ENCODE assay signal across 10 cellular contexts in genomic region chr10:70130878-70131559, GRCh38. TPM values are rescaled to one million over a fixed set of nuclear protein-coding genes. Genes with fewer than 3 reads are reported as not detected.
A peak's percentile ranks its signal among the peaks of the same experiment; 100 is the strongest.
DNase-seq lines count a peak whose midpoint lies in the region; ATAC-seq, FAIRE-seq and TF ChIP-seq lines count a peak whose summit lies in the region.
"Had no signal": no experiment of that assay in that cellular context is flagged by ENCODE, and none has a peak within 500 bp of the region (broad histone marks: within the 10 kb centered on the region; RNA-seq: fewer than 3 reads in every experiment).

No MANE protein-coding gene starts in this region.

- peaks cover 11% of the 10 kb centered on the region for H3K36me3 Mint-ChIP-seq in activated T-cell treated with anti-CD3 and anti-CD28 coated beads, Interleukin-2, amount 50 U/mL, for 24 hours (ENCODE audit: low read depth)
- no peaks in the 10 kb centered on the region for H3K36me3 Mint-ChIP-seq in immature natural killer cell

- H3K4me3 ChIP-seq in adrenal gland: peak overlapping the region in 1 of 4 donors; percentile 69
- peak overlapping the region; percentile 78 to 84 for H3K4me3 ChIP-seq in tibial artery

- peaks cover 2% of the 10 kb centered on the region for H3K27me3 Mint-ChIP-seq in activated T-cell treated with anti-CD3 and anti-CD28 coated beads, Interleukin-2, amount 50 U/mL, for 24 hours
- H3K27me3 Mint-ChIP-seq in immature natural killer cell (ENCODE audit: low read depth in 3 of 3): peaks cover 2 to 10% (median 8%) of the 10 kb centered on the region in 3 donors

- peaks cover 0 to 18% of the 10 kb centered on the region in 2 donors for H3K4me1 ChIP-seq in adrenal gland (replicated peaks in 1 of 2)
- peaks cover 0 to 28% (median 18%) of the 10 kb centered on the region in 4 donors for H3K4me1 ChIP-seq in tibial artery

- 63 to 84% (median 76%) methylated on average over 7 to 10 of the region's 10 CpGs for WGBS in adrenal gland, 4 donors

- no peak for FAIRE-seq in GM12892 (lab: Jason Lieb, UNC)

- DNase-seq in activated T-cell treated with anti-CD3 and anti-CD28 coated beads, Interleukin-2, amount 50 U/mL, for 24 hours: peak; percentile 28
- no peak for DNase-seq in activated T-cell treated with anti-CD3 and anti-CD28 coated beads, Interleukin-2, amount 50 U/mL, for 1 hour
- DNase-seq in adrenal gland (peak in 5 of 7 donors; percentile 20 to 66 (median 36)), immature natural killer cell (no peak), tibial artery (no peak), GM12892 (ENCODE audit: insufficient read length) (no peak)
- DNase-seq: activated CD4-positive, alpha-beta T cell treated with anti-CD3 and anti-CD28 coated beads for 4 hours; AML-193 had no signal

- no peaks in the 10 kb centered on the region for H3K9me3 ChIP-seq in adrenal gland (replicated peaks in 1 of 3)
- no peaks in the 10 kb centered on the region for H3K9me3 ChIP-seq in tibial artery

- H3K27ac Mint-ChIP-seq in activated T-cell treated with anti-CD3 and anti-CD28 coated beads, Interleukin-2, amount 50 U/mL, for 24 hours: no peak overlapping the region
- no peak overlapping the region for H3K27ac Mint-ChIP-seq in immature natural killer cell

- H3K4me3 Mint-ChIP-seq in activated T-cell treated with anti-CD3 and anti-CD28 coated beads, Interleukin-2, amount 50 U/mL, for 24 hours: peak overlapping the region; percentile 84
- peak overlapping the region in 4 of 5 donors; percentile 33 to 90 (median 64) for H3K4me3 Mint-ChIP-seq in immature natural killer cell

- no peaks in the 10 kb centered on the region for H3K9me3 Mint-ChIP-seq in activated T-cell treated with anti-CD3 and anti-CD28 coated beads, Interleukin-2, amount 50 U/mL, for 24 hours
- no peaks in the 10 kb centered on the region for H3K9me3 Mint-ChIP-seq in immature natural killer cell

- intact Hi-C loops in adrenal gland (cut with DNase I) (no loop called here), tibial artery (cut with DNase I; ENCODE audit: low total_unique reads) (no loop called here)

- peaks cover 26% of the 10 kb centered on the region for H3K4me1 Mint-ChIP-seq in activated T-cell treated with anti-CD3 and anti-CD28 coated beads, Interleukin-2, amount 50 U/mL, for 24 hours (ENCODE audit: low read depth)
- peaks cover 21 to 24% of the 10 kb centered on the region in 2 donors for H3K4me1 Mint-ChIP-seq in immature natural killer cell

- H3K27ac ChIP-seq in adrenal gland (peak overlapping the region in 4 of 5 donors; percentile 5 to 87 (median 52)), tibial artery (peak overlapping the region; percentile 87 to 88)

- H3K27me3 ChIP-seq in adrenal gland (no peaks in the 10 kb centered on the region), tibial artery (no peaks in the 10 kb centered on the region)

- H3K36me3 ChIP-seq in adrenal gland (replicated peaks in 1 of 2): no peaks in the 10 kb centered on the region
- peaks cover 0 to 6% (median 4%) of the 10 kb centered on the region in 3 donors for H3K36me3 ChIP-seq in tibial artery

- TF ChIP-seq CTCF in adrenal gland (IDR thresholded peaks at IDR 0.05) (no peak), tibial artery (IDR thresholded peaks at IDR 0.05) (no peak)

- no peak for ATAC-seq in HG03378 (IDR thresholded peaks at IDR 0.05; ENCODE audit: unreplicated experiment)
- ATAC-seq in HG03108 (IDR thresholded peaks at IDR 0.05; ENCODE audit: unreplicated experiment): no peak

- no peak for TF ChIP-seq POLR2A in adrenal gland (IDR thresholded peaks at IDR 0.05)
- TF ChIP-seq POLR2A in GM12892 (IDR thresholded peaks at IDR 0.05; ENCODE audit: low read depth, low read length): no peak

RNA-seq across cellular contexts. Expression of gene AIFM2, which starts 1.6 kb away (rescaled TPM):
- 10 to 100 TPM in 5 of 8 donors, 1 to 10 TPM in 3; 7.4 to 28.6 (median 11.2) TPM for total RNA-seq in adrenal gland
- polyA plus RNA-seq in adrenal gland: 10 to 100 TPM in 2 of 3 donors, 1 to 10 TPM in 1; 8.9 to 31.2 (median 16.5) TPM
- 1 to 10 TPM; 1.4 to 2.6 (median 2.1) TPM for polyA plus RNA-seq in immature natural killer cell
- polyA plus RNA-seq in GM12892 (2012; ENCODE audit: missing spikeins): 13.8 TPM

RNA-seq across cellular contexts. Expression of gene TYSND1, which starts 15.5 kb away (rescaled TPM):
- total RNA-seq in adrenal gland: 10 to 100 TPM in 7 of 8 donors, 1 to 10 TPM in 1; 4.1 to 33.1 (median 18.0) TPM
- polyA plus RNA-seq in adrenal gland (10 to 100 TPM in 2 of 3 donors, 1 to 10 TPM in 1; 4.9 to 19.5 (median 19.3) TPM), immature natural killer cell (10 to 100 TPM; 16.6 to 20.0 (median 18.3) TPM)
- polyA plus RNA-seq in GM12892 (2012; ENCODE audit: missing spikeins): 8.2 TPM

RNA-seq across cellular contexts. Expression of gene SAR1A, which starts 39.3 kb away (rescaled TPM):
- total RNA-seq in adrenal gland: 100 to 1,000 TPM in 4 of 8 donors, 10 to 100 TPM in 4; 70.7 to 230 (median 114) TPM
- polyA plus RNA-seq in adrenal gland (100 to 1,000 TPM in 1 of 3 donors, 10 to 100 TPM in 2; 37.3 to 175 (median 41.2) TPM), immature natural killer cell (10 to 100 TPM; 50.4 to 77.1 (median 71.2) TPM)
- polyA plus RNA-seq in GM12892 (2012; ENCODE audit: missing spikeins): 26.4 TPM

Comparison
In these comparisons a context has a peak if more than half of its experiments do, and no peak if none do; other contexts are left out.
1. DNase-seq: peak in activated T-cell treated with anti-CD3 and anti-CD28 coated beads, Interleukin-2, amount 50 U/mL, for 24 hours (single experiment) and adrenal gland (5 of 7); none in activated T-cell treated with anti-CD3 and anti-CD28 coated beads, Interleukin-2, amount 50 U/mL, for 1 hour (single experiment), immature natural killer cell (0 of 3), tibial artery (0 of 2) and GM12892 (single experiment).